In the genomic region with DNA sequence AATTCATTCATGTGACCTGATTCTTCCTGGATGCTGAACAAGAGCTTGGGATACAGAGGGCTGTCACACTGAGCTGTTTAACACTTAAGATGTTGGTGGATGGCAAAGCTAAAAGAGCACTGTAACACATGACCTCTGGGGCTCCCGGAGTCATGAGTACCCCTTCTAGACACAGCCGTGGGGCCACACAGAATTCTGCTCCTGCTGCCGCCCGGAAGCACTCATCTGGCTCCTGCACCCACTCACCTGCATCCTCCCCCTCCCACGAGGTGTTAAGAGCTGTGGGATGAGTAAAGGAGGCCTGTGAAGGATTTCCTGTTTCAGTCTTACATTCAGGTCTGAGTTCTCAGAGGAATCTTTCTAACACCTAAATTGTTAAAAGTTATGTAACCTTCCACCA, we compare ENCODE assay signal across 21 cellular contexts.
DNase-seq lines count a peak whose midpoint lies in the region; ATAC-seq, FAIRE-seq and TF ChIP-seq lines count a peak whose summit lies in the region.
"Had no signal": no experiment of that assay in that cellular context is flagged by ENCODE, and none has a peak within 500 bp of the region (broad histone marks: within the 10 kb centered on the region; RNA-seq: fewer than 3 reads in every experiment).

No MANE protein-coding gene starts in this region.

- ATAC-seq in activated CD4-positive, alpha-beta T cell treated with anti-CD3 and anti-CD28 coated beads for 36 hours, result peak; percentile 88
- no peak for ATAC-seq in CD8-positive, alpha-beta T cell
- ATAC-seq in GM21529 (IDR thresholded peaks at IDR 0.05; ENCODE audit: unreplicated experiment), result no peak
- ATAC-seq: PC-3 had no signal

- POLR2A ChIA-PET in activated CD4-positive, alpha-beta T cell treated with anti-CD3 and anti-CD28 coated beads for 36 hours (lab: Charles Lee), result no interaction called here
- POLR2A ChIA-PET in CD8-positive, alpha-beta T cell (lab: Charles Lee), result no interaction called here

- intact Hi-C loops in activated CD4-positive, alpha-beta T cell treated with anti-CD3 and anti-CD28 coated beads for 36 hours (cut with DNase I, micrococcal nuclease), result no loop called here
- intact Hi-C loops in CD8-positive, alpha-beta T cell (cut with DNase I, micrococcal nuclease), result no loop called here
- intact Hi-C loops in uterus (cut with DNase I; ENCODE audit: low total_unique reads), result no loop called here

- CTCF ChIA-PET in activated CD4-positive, alpha-beta T cell treated with anti-CD3 and anti-CD28 coated beads for 36 hours (lab: Charles Lee), result no interaction called here
- CTCF ChIA-PET in CD8-positive, alpha-beta T cell (lab: Charles Lee), result no interaction called here

- DNase-seq in activated CD4-positive, alpha-beta T cell treated with anti-CD3 and anti-CD28 coated beads for 36 hours, result peak; percentile 56
- DNase-seq in activated CD4-positive, alpha-beta T cell treated with anti-CD3 and anti-CD28 coated beads, Interleukin-2, amount 50 U/mL, for 1 hour, result no peak
- DNase-seq in CD8-positive, alpha-beta T cell, result peak in 2 of 7 experiments; percentile 7 to 22
- DNase-seq in activated T-helper 9 cell treated with anti-CD3 and anti-CD28 coated beads, Interleukin-2, amount 50 U/mL, for 16 hours (ENCODE audit: low read depth), result peak; percentile 9
- peak; percentile 15 to 34 for DNase-seq in stimulated activated CD4-positive, alpha-beta T cell treated with anti-CD3 and anti-CD28 coated beads, Interleukin-2, amount 100 ng/mL, for 24 hours
- DNase-seq in uterus (no peak), D721Med (ENCODE audit: insufficient read length, low spot score) (no peak)
- DNase-seq: 8988T; DMS53; effector memory CD4-positive, alpha-beta T cell; glutamatergic neuron; left ventricle myocardium inferior; NCI-H1105 treated with DMSO at 0.1 percent for 48 hours; NCI-H748 treated with DMSO at 0.1 percent for 48 hours; PC-3; retina had no signal

- no peaks in the 10 kb centered on the region for H3K9me3 Mint-ChIP-seq in activated CD4-positive, alpha-beta T cell treated with anti-CD3 and anti-CD28 coated beads for 36 hours (ENCODE audit: low read depth)
- no peaks in the 10 kb centered on the region for H3K9me3 Mint-ChIP-seq in CD8-positive, alpha-beta T cell
- H3K9me3 Mint-ChIP-seq: activated T-helper 1 cell treated with anti-CD3 and anti-CD28 coated beads, Interleukin-12 subunit alpha, Interleukin-12 subunit beta, Interleukin-2, Interleukin-4 antibody, amounts not matched to agents 30 ng/mL and 10 ng/mL and 1 ng/mL, durations not matched to agents 14 hours and 24 hours and 36 hours had no signal

- peaks cover 24% of the 10 kb centered on the region for H3K4me1 ChIP-seq in CD8-positive, alpha-beta T cell (ENCODE audit: insufficient read depth, low read length)
- no peaks in the 10 kb centered on the region for H3K4me1 ChIP-seq in uterus
- H3K4me1 ChIP-seq: ascending aorta, left ventricle myocardium inferior had no signal

- H3K27me3 ChIP-seq in CD8-positive, alpha-beta T cell (ENCODE audit: insufficient read depth, low read length), result no peaks in the 10 kb centered on the region
- no peaks in the 10 kb centered on the region for H3K27me3 ChIP-seq in uterus
- H3K27me3 ChIP-seq: ascending aorta, neutrophil had no signal

- H3K4me1 Mint-ChIP-seq in activated CD4-positive, alpha-beta T cell treated with anti-CD3 and anti-CD28 coated beads for 36 hours, result peaks cover 21% of the 10 kb centered on the region
- peaks cover 23% of the 10 kb centered on the region for H3K4me1 Mint-ChIP-seq in CD8-positive, alpha-beta T cell (ENCODE audit: low read depth)

- no peaks in the 10 kb centered on the region for H3K36me3 ChIP-seq in CD8-positive, alpha-beta T cell (ENCODE audit: insufficient read depth, low read length)
- H3K36me3 ChIP-seq in uterus, result no peaks in the 10 kb centered on the region
- H3K36me3 ChIP-seq: ascending aorta, left ventricle myocardium inferior, neutrophil had no signal

- no peak for FAIRE-seq in D721Med (lab: Jason Lieb, UNC)

- H3K9me3 ChIP-seq in CD8-positive, alpha-beta T cell (ENCODE audit: low read length), result no peaks in the 10 kb centered on the region
- no peaks in the 10 kb centered on the region for H3K9me3 ChIP-seq in uterus
- H3K9me3 ChIP-seq: ascending aorta, neutrophil had no signal

- no peaks in the 10 kb centered on the region for H3K36me3 Mint-ChIP-seq in activated CD4-positive, alpha-beta T cell treated with anti-CD3 and anti-CD28 coated beads for 36 hours (ENCODE audit: low read depth)
- no peaks in the 10 kb centered on the region for H3K36me3 Mint-ChIP-seq in CD8-positive, alpha-beta T cell

- TF ChIP-seq CTCF in CD8-positive, alpha-beta T cell (IDR thresholded peaks at IDR 0.05), result no peak
- no peak for TF ChIP-seq CTCF in uterus (IDR thresholded peaks at IDR 0.05)
- no peak for TF ChIP-seq CTCF in D721Med (IDR thresholded peaks at IDR 0.05; ENCODE audit: insufficient read depth, missing control alignments)

- no peak for TF ChIP-seq POLR2A in uterus (IDR thresholded peaks at IDR 0.05)

- no peak overlapping the region for H3K27ac ChIP-seq in CD8-positive, alpha-beta T cell (ENCODE audit: low read depth, low read length)
- no peak overlapping the region for H3K27ac ChIP-seq in uterus
- H3K27ac ChIP-seq: ascending aorta, left ventricle myocardium inferior, neutrophil had no signal

- no peak overlapping the region for H3K4me3 ChIP-seq in CD8-positive, alpha-beta T cell (ENCODE audit: low read depth, low read length)
- no peak overlapping the region for H3K4me3 ChIP-seq in uterus
- H3K4me3 ChIP-seq: ascending aorta, left ventricle myocardium inferior had no signal

- no peak overlapping the region for H3K27ac Mint-ChIP-seq in activated CD4-positive, alpha-beta T cell treated with anti-CD3 and anti-CD28 coated beads for 36 hours
- peak overlapping the region; percentile 21 for H3K27ac Mint-ChIP-seq in CD8-positive, alpha-beta T cell
- H3K27ac Mint-ChIP-seq: activated T-helper 1 cell treated with anti-CD3 and anti-CD28 coated beads, Interleukin-12 subunit alpha, Interleukin-12 subunit beta, Interleukin-2, Interleukin-4 antibody, amounts not matched to agents 30 ng/mL and 10 ng/mL and 1 ng/mL, durations not matched to agents 14 hours and 24 hours and 36 hours; T-helper 1 cell treated with Interleukin-12 subunit alpha and Interleukin-12 subunit beta and Interleukin-4 antibody, amounts not matched to agents 30 μg/mL and 1 μg/mL, for 36 hours had no signal

- no peak overlapping the region for H3K4me3 Mint-ChIP-seq in activated CD4-positive, alpha-beta T cell treated with anti-CD3 and anti-CD28 coated beads for 36 hours
- H3K4me3 Mint-ChIP-seq in CD8-positive, alpha-beta T cell, result no peak overlapping the region
- H3K4me3 Mint-ChIP-seq: activated T-helper 1 cell treated with anti-CD3 and anti-CD28 coated beads, Interleukin-12 subunit alpha, Interleukin-12 subunit beta, Interleukin-2, Interleukin-4 antibody, amounts not matched to agents 30 ng/mL and 10 ng/mL and 1 ng/mL, durations not matched to agents 14 hours and 24 hours and 36 hours; T-helper 1 cell treated with Interleukin-12 subunit alpha and Interleukin-12 subunit beta and Interleukin-4 antibody, amounts not matched to agents 30 μg/mL and 1 μg/mL, for 36 hours had no signal

- no peaks in the 10 kb centered on the region for H3K27me3 Mint-ChIP-seq in activated CD4-positive, alpha-beta T cell treated with anti-CD3 and anti-CD28 coated beads for 36 hours
- H3K27me3 Mint-ChIP-seq in CD8-positive, alpha-beta T cell (ENCODE audit: low read depth), result no peaks in the 10 kb centered on the region

Comparison
In these comparisons a context has a peak if more than half of its experiments do, and no peak if none do; other contexts are left out.
1. DNase-seq: peak in activated CD4-positive, alpha-beta T cell treated with anti-CD3 and anti-CD28 coated beads for 36 hours (single experiment), activated T-helper 9 cell treated with anti-CD3 and anti-CD28 coated beads, Interleukin-2, amount 50 U/mL, for 16 hours (single experiment) and stimulated activated CD4-positive, alpha-beta T cell treated with anti-CD3 and anti-CD28 coated beads, Interleukin-2, amount 100 ng/mL, for 24 hours (2 of 2); none in activated CD4-positive, alpha-beta T cell treated with anti-CD3 and anti-CD28 coated beads, Interleukin-2, amount 50 U/mL, for 1 hour (single experiment), uterus (0 of 2) and D721Med (single experiment).